8 cellular contexts compared by ENCODE assay signal in genomic region chr1:170967042-170967910, GRCh38. TPM values are rescaled to one million over a fixed set of nuclear protein-coding genes. Genes with fewer than 3 reads are reported as not detected.
A peak's percentile ranks its signal among the peaks of the same experiment; 100 is the strongest.
DNase-seq lines count a peak whose midpoint lies in the region; ATAC-seq, FAIRE-seq and TF ChIP-seq lines count a peak whose summit lies in the region.

No MANE protein-coding gene starts in this region.

- 16 to 23% (median 21%) methylated on average over 5 of the region's 5 CpGs for WGBS in small intestine, 3 donors

- peak; percentile 72 for ATAC-seq in GM21515 (IDR thresholded peaks at IDR 0.05; ENCODE audit: unreplicated experiment)
- peak; percentile 69 to 80 for ATAC-seq in left cardiac atrium

- intact Hi-C loops in left cardiac atrium (cut with DNase I) = loop anchor here (2.0 to 10.0 kb wide), 3 partner anchors 258 to 345 kb away; partner anchors contain the start of gene FMO4 (in 1 of the 2)

- no peak overlapping the region for H3K4me3 ChIP-seq in small intestine (ENCODE audit: low read depth in 1 of 2, low read length in 2 of 2)

- TF ChIP-seq CTCF in LNCAP (IDR thresholded peaks at IDR 0.05) = peak; percentile 81
- peak; percentile 78 for TF ChIP-seq CTCF in VCaP (conservative IDR thresholded peaks at IDR 0.05)

- no peaks in the 10 kb centered on the region for H3K27me3 ChIP-seq in small intestine (ENCODE audit: control insufficient read depth in 2 of 2, insufficient read depth in 2 of 2, low read length in 2 of 2)

- no peak overlapping the region for H3K27ac ChIP-seq in VCaP
- H3K27ac ChIP-seq in small intestine (ENCODE audit: low read depth in 1 of 2, low read length in 1 of 2) = no peak overlapping the region

- H3K4me1 ChIP-seq in small intestine (ENCODE audit: control insufficient read depth in 2 of 2, insufficient read depth in 1 of 2, low read depth in 1 of 2, low read length in 1 of 2) = no peaks in the 10 kb centered on the region

- DNase-seq in Daoy (ENCODE audit: low read depth) (peak; percentile 3), left cardiac atrium (no peak), small intestine (peak; percentile 42), NK-92 (lab: John Stamatoyannopoulos, UW; ENCODE audit: unreplicated experiment) (no peak)
- no peak for DNase-seq in activated T-cell treated with anti-CD3 and anti-CD28 coated beads, Interleukin-2, amount 50 U/mL, for 1 hour

- no peaks in the 10 kb centered on the region for H3K9me3 ChIP-seq in small intestine (ENCODE audit: control insufficient read depth, low read depth)

- no peaks in the 10 kb centered on the region for H3K36me3 ChIP-seq in small intestine (ENCODE audit: control insufficient read depth in 2 of 2, insufficient read depth in 2 of 2, low read length in 2 of 2)

- FAIRE-seq in small intestine (lab: Jason Lieb, UNC) = peak; percentile 5

RNA-seq across cellular contexts. Expression of gene MROH9, which starts 31.9 kb away (rescaled TPM):
- total RNA-seq in Daoy (2014; rRNA removed; shearing (Covaris generic)) = 0.06 TPM in 1 of 2 replicates, not detected in the other
- not detected for total RNA-seq in left cardiac atrium
- polyA plus RNA-seq in small intestine = not detected

Comparison
In these comparisons a context has a peak if more than half of its experiments do, and no peak if none do; other contexts are left out.
1. DNase-seq: peak in Daoy (single experiment) and small intestine (single experiment); none in left cardiac atrium (single experiment), activated T-cell treated with anti-CD3 and anti-CD28 coated beads, Interleukin-2, amount 50 U/mL, for 1 hour (single experiment) and NK-92 (single experiment).